10 cellular contexts compared by ENCODE assay signal in genomic region chr6:158009935-158010585, GRCh38. TPM values are rescaled to one million over a fixed set of nuclear protein-coding genes. Genes with fewer than 3 reads are reported as not detected.
A peak's percentile ranks its signal among the peaks of the same experiment; 100 is the strongest.
DNase-seq lines count a peak whose midpoint lies in the region; ATAC-seq and TF ChIP-seq lines count a peak whose summit lies in the region.
"Had no signal": no experiment of that assay in that cellular context is flagged by ENCODE, and none has a peak within 500 bp of the region (broad histone marks: within the 10 kb centered on the region; RNA-seq: fewer than 3 reads in every experiment).

No MANE protein-coding gene starts in this region.

- peak overlapping the region; percentile 80 for H3K4me3 Mint-ChIP-seq in activated naive CD8-positive, alpha-beta T cell
- no peak overlapping the region for H3K4me3 Mint-ChIP-seq in activated naive CD8-positive, alpha-beta T cell treated with anti-CD3 and anti-CD28 coated beads for 36 hours
- H3K4me3 Mint-ChIP-seq in mesothelial cell of epicardium = no peak overlapping the region

- H3K27ac Mint-ChIP-seq in activated naive CD8-positive, alpha-beta T cell = peak overlapping the region; percentile 22
- no peak overlapping the region for H3K27ac Mint-ChIP-seq in activated naive CD8-positive, alpha-beta T cell treated with anti-CD3 and anti-CD28 coated beads for 36 hours
- H3K27ac Mint-ChIP-seq in mesothelial cell of epicardium = peak overlapping the region; percentile 94

- H3K4me1 ChIP-seq in transverse colon = peaks cover 7 to 31% (median 11%) of the 10 kb centered on the region in 4 donors

- 96 to 100% methylated on average over 4 to 6 of the region's 6 CpGs for WGBS in transverse colon (ENCODE audit: low coverage in 1 of 2), 2 donors

- H3K27ac ChIP-seq in brain microvascular endothelial cell (peak overlapping the region; percentile 51), transverse colon (peak overlapping the region; percentile 22 to 45 (median 36))

- H3K36me3 Mint-ChIP-seq in activated naive CD8-positive, alpha-beta T cell = peaks cover 11% of the 10 kb centered on the region
- H3K36me3 Mint-ChIP-seq in activated naive CD8-positive, alpha-beta T cell treated with anti-CD3 and anti-CD28 coated beads for 36 hours = peaks cover 49% of the 10 kb centered on the region
- H3K36me3 Mint-ChIP-seq in mesothelial cell of epicardium = peaks cover 23% of the 10 kb centered on the region

- no peaks in the 10 kb centered on the region for H3K9me3 Mint-ChIP-seq in activated naive CD8-positive, alpha-beta T cell (ENCODE audit: low read depth)
- peaks cover 2% of the 10 kb centered on the region for H3K9me3 Mint-ChIP-seq in activated naive CD8-positive, alpha-beta T cell treated with anti-CD3 and anti-CD28 coated beads for 36 hours
- H3K9me3 Mint-ChIP-seq in mesothelial cell of epicardium = peaks cover 8% of the 10 kb centered on the region

- H3K4me1 Mint-ChIP-seq in activated naive CD8-positive, alpha-beta T cell (ENCODE audit: low read depth) = peaks cover 79% of the 10 kb centered on the region
- H3K4me1 Mint-ChIP-seq in activated naive CD8-positive, alpha-beta T cell treated with anti-CD3 and anti-CD28 coated beads for 36 hours = peaks cover 64% of the 10 kb centered on the region
- H3K4me1 Mint-ChIP-seq in mesothelial cell of epicardium = peaks cover 30% of the 10 kb centered on the region

- H3K27me3 Mint-ChIP-seq in activated naive CD8-positive, alpha-beta T cell = no peaks in the 10 kb centered on the region
- H3K27me3 Mint-ChIP-seq in activated naive CD8-positive, alpha-beta T cell treated with anti-CD3 and anti-CD28 coated beads for 36 hours = no peaks in the 10 kb centered on the region
- no peaks in the 10 kb centered on the region for H3K27me3 Mint-ChIP-seq in mesothelial cell of epicardium (ENCODE audit: low read depth)

- TF ChIP-seq CTCF in brain microvascular endothelial cell (IDR thresholded peaks at IDR 0.05; ENCODE audit: low read depth, low read length, missing control alignments) = no peak
- no peak for TF ChIP-seq CTCF in mesothelial cell of epicardium (IDR thresholded peaks at IDR 0.05; ENCODE audit: unreplicated experiment)
- TF ChIP-seq CTCF in transverse colon (IDR thresholded peaks at IDR 0.05) = no peak

- ATAC-seq in sciatic nerve = no peak
- no peak for ATAC-seq in HG03139 (IDR thresholded peaks at IDR 0.05; ENCODE audit: unreplicated experiment)

- H3K9me3 ChIP-seq in transverse colon = no peaks in the 10 kb centered on the region
- H3K9me3 ChIP-seq: right lobe of liver had no signal

- intact Hi-C loops in transverse colon (cut with DNase I; ENCODE audit: low total_unique reads) = no loop called here
- intact Hi-C loops in sciatic nerve (cut with DNase I) = no loop called here

- no peak for TF ChIP-seq EP300 in transverse colon (IDR thresholded peaks at IDR 0.05; ENCODE audit: low read depth)

- in situ Hi-C loops in brain microvascular endothelial cell (cut with HindIII; ENCODE audit: low pct_ligation_motif_present, low sequenced_read_pairs) = no loop called here
- in situ Hi-C loops in transverse colon (cut with MboI; ENCODE audit: low pct_ligation_motif_present in 1 of 4, low pct_unique_long_range_greater_than_20kb in 1 of 4, low sequenced_read_pairs in 3 of 4) = no loop called here

- no peaks in the 10 kb centered on the region for H3K27me3 ChIP-seq in brain microvascular endothelial cell (replicated peaks)
- no peaks in the 10 kb centered on the region for H3K27me3 ChIP-seq in transverse colon
- H3K27me3 ChIP-seq: right lobe of liver had no signal

- no peak for TF ChIP-seq POLR2A in transverse colon (IDR thresholded peaks at IDR 0.05)

- H3K4me3 ChIP-seq in brain microvascular endothelial cell (ENCODE audit: low read depth, low read length) (no peak overlapping the region), transverse colon (no peak overlapping the region)
- H3K4me3 ChIP-seq: right lobe of liver had no signal

- DNase-seq in activated naive CD8-positive, alpha-beta T cell treated with anti-CD3 and anti-CD28 coated beads for 36 hours = no peak
- DNase-seq in brain microvascular endothelial cell = no peak
- no peak for DNase-seq in mesothelial cell of epicardium (ENCODE audit: low spot score in 2 of 2, unreplicated experiment in 2 of 2)
- no peak for DNase-seq in transverse colon
- DNase-seq in sciatic nerve (ENCODE audit: low spot score) = no peak
- no peak for DNase-seq in NCI-H226
- DNase-seq: NCI-H510A treated with DMSO at 0.1 percent for 48 hours had no signal

- H3K36me3 ChIP-seq in brain microvascular endothelial cell (replicated peaks) (peaks cover 16% of the 10 kb centered on the region), transverse colon (no peaks in the 10 kb centered on the region)
- H3K36me3 ChIP-seq: right lobe of liver had no signal

RNA-seq across cellular contexts. Expression of gene SYNJ2, which starts 28.4 kb away (rescaled TPM):
- total RNA-seq in activated naive CD8-positive, alpha-beta T cell treated with anti-CD3 and anti-CD28 coated beads for 36 hours = 10 to 100 TPM; 28.1 to 29.4 TPM
- total RNA-seq in mesothelial cell of epicardium (39.6 to 42.7 TPM (median 41.0 TPM) in 3 replicates), transverse colon (10 to 100 TPM; 27.8 to 42.6 (median 31.8) TPM), sciatic nerve (22.5 TPM)
